Comparison of ENCODE assay signal across 28 cellular contexts in genomic region chr9:16716631-16717030, GRCh38.
"Had no signal": no experiment of that assay in that cellular context is flagged by ENCODE, and none has a peak within 500 bp of the region (broad histone marks: within the 10 kb centered on the region; RNA-seq: fewer than 3 reads in every experiment).

No MANE protein-coding gene starts in this region.

- H3K4me3 Mint-ChIP-seq: naive thymus-derived CD8-positive, alpha-beta T cell; nephron; neural crest cell; stimulated activated effector memory CD8-positive, alpha-beta T cell treated with anti-CD3 and anti-CD28 coated beads, Interleukin-12 subunit alpha, Interleukin-12 subunit beta, amount 100 ng/mL, for 72 hours; stimulated activated naive CD8-positive, alpha-beta T cell treated with anti-CD3 and anti-CD28 coated beads, Interleukin-15, Interleukin-2, amounts not matched to agents 100 ng/mL and 50 ng/mL, for 24 hours had no signal

- H3K4me2 ChIP-seq: hepatocyte had no signal

- H3K27ac ChIP-seq: hepatocyte, left lung, lower lobe of right lung, parathyroid adenoma, psoas muscle, right atrium auricular region, spleen, suprapubic skin, thoracic aorta, tibial artery, upper lobe of right lung had no signal

- ATAC-seq: left colon; left lung; lower lobe of right lung; naive thymus-derived CD8-positive, alpha-beta T cell; psoas muscle; sciatic nerve; stimulated activated effector memory CD8-positive, alpha-beta T cell treated with anti-CD3 and anti-CD28 coated beads, Interleukin-12 subunit alpha, Interleukin-12 subunit beta, amount 100 ng/mL, for 72 hours; upper lobe of right lung had no signal

- DNase-seq: kidney; left colon; left lung; lower lobe of right lung; mammary epithelial cell; mesenchymal stem cell; naive thymus-derived CD8-positive, alpha-beta T cell; nucleus accumbens; psoas muscle; small intestine; spleen; stimulated activated CD4-positive, alpha-beta T cell treated with anti-CD3 and anti-CD28 coated beads, Interleukin-4, amount 100 ng/mL, for 24 hours; stimulated activated naive CD4-positive, alpha-beta T cell; tibial artery; trophoblast cell; upper lobe of right lung had no signal

- H3K79me2 ChIP-seq: parathyroid adenoma had no signal

- H3K9ac ChIP-seq: parathyroid adenoma had no signal

- H3K9me3 ChIP-seq: left lung, lower lobe of right lung, psoas muscle, right atrium auricular region, spleen, suprapubic skin, thoracic aorta, tibial artery, upper lobe of right lung had no signal

- H3K36me3 Mint-ChIP-seq: naive thymus-derived CD8-positive, alpha-beta T cell; stimulated activated effector memory CD8-positive, alpha-beta T cell treated with anti-CD3 and anti-CD28 coated beads, Interleukin-12 subunit alpha, Interleukin-12 subunit beta, amount 100 ng/mL, for 72 hours had no signal

- H2AFZ ChIP-seq: hepatocyte, parathyroid adenoma had no signal

- H3K4me3 ChIP-seq: hepatocyte, left lung, lower lobe of right lung, psoas muscle, right atrium auricular region, spleen, suprapubic skin, thoracic aorta, tibial artery, upper lobe of right lung had no signal

- H3K27ac Mint-ChIP-seq: naive thymus-derived CD8-positive, alpha-beta T cell; stimulated activated effector memory CD8-positive, alpha-beta T cell treated with anti-CD3 and anti-CD28 coated beads, Interleukin-12 subunit alpha, Interleukin-12 subunit beta, amount 100 ng/mL, for 72 hours; stimulated activated naive CD8-positive, alpha-beta T cell treated with anti-CD3 and anti-CD28 coated beads, Interleukin-15, Interleukin-2, amounts not matched to agents 100 ng/mL and 50 ng/mL, for 24 hours had no signal

- H3K36me3 ChIP-seq: left lung, lower lobe of right lung, right atrium auricular region, spleen, suprapubic skin, thoracic aorta, tibial artery, upper lobe of right lung had no signal

- H3K27me3 ChIP-seq: hepatocyte, left lung, right atrium auricular region, spleen, suprapubic skin, tibial artery, upper lobe of right lung had no signal

- H3K9me3 Mint-ChIP-seq: naive thymus-derived CD8-positive, alpha-beta T cell; nephron; neural crest cell; stimulated activated effector memory CD8-positive, alpha-beta T cell treated with anti-CD3 and anti-CD28 coated beads, Interleukin-12 subunit alpha, Interleukin-12 subunit beta, amount 100 ng/mL, for 72 hours had no signal

- H3K4me1 ChIP-seq: left lung, lower lobe of right lung, parathyroid adenoma, spleen, tibial artery, upper lobe of right lung had no signal

- FAIRE-seq: islet of Langerhans, kidney, small intestine, urothelium cell line had no signal

- H3K4me1 Mint-ChIP-seq: naive thymus-derived CD8-positive, alpha-beta T cell; stimulated activated effector memory CD8-positive, alpha-beta T cell treated with anti-CD3 and anti-CD28 coated beads, Interleukin-12 subunit alpha, Interleukin-12 subunit beta, amount 100 ng/mL, for 72 hours had no signal

- H3K27me3 Mint-ChIP-seq: stimulated activated naive CD8-positive, alpha-beta T cell treated with anti-CD3 and anti-CD28 coated beads, Interleukin-15, Interleukin-2, amounts not matched to agents 100 ng/mL and 50 ng/mL, for 24 hours had no signal
